In genomic region chr2:3737128-3737527, GRCh38 we compare ENCODE assay signal across 31 cellular contexts. TPM values are rescaled to one million over a fixed set of nuclear protein-coding genes. Genes with fewer than 3 reads are reported as not detected.
"Had no signal": no experiment of that assay in that cellular context is flagged by ENCODE, and none has a peak within 500 bp of the region (broad histone marks: within the 10 kb centered on the region; RNA-seq: fewer than 3 reads in every experiment).

No MANE protein-coding gene starts in this region.

- DNase-seq: dermis blood vessel endothelial cell; dorsolateral prefrontal cortex; effector CD8-positive, alpha-beta T cell; effector memory CD8-positive, alpha-beta T cell; esophagus squamous epithelium; foreskin fibroblast; foreskin melanocyte; gastrocnemius medialis; glutamatergic neuron; head of caudate nucleus; heart right ventricle; hypothalamus; immature natural killer cell; left cardiac atrium; left lung; left ventricle myocardium superior; lower lobe of right lung; mesenchymal stem cell; mucosa of descending colon had no signal

- H3K27ac ChIP-seq: coronary artery, dorsolateral prefrontal cortex, esophagus squamous epithelium, gastrocnemius medialis, heart right ventricle, hepatocyte, left lung, lower lobe of right lung had no signal

- H3K4me1 ChIP-seq: esophagus squamous epithelium, gastrocnemius medialis, heart right ventricle, left lung, lower lobe of right lung had no signal

- ATAC-seq: effector memory CD8-positive, alpha-beta T cell; gastrocnemius medialis; heart right ventricle; left cardiac atrium; left lung; left ventricle myocardium superior; lower lobe of right lung; mucosa of descending colon had no signal

- H3K9me3 Mint-ChIP-seq: effector memory CD8-positive, alpha-beta T cell; immature natural killer cell; mesothelial cell of epicardium had no signal

- H3K4me1 Mint-ChIP-seq: immature natural killer cell, mesothelial cell of epicardium had no signal

- H3K27ac Mint-ChIP-seq: effector memory CD8-positive, alpha-beta T cell; immature natural killer cell; mesothelial cell of epicardium had no signal

- H3K27me3 ChIP-seq: gastrocnemius medialis, hepatocyte, left lung had no signal

- H3K36me3 Mint-ChIP-seq: immature natural killer cell, mesothelial cell of epicardium had no signal

- H3K4me3 Mint-ChIP-seq: effector memory CD8-positive, alpha-beta T cell; immature natural killer cell; mesothelial cell of epicardium had no signal

- H3K9me3 ChIP-seq: esophagus squamous epithelium, gastrocnemius medialis, heart right ventricle, left lung, lower lobe of right lung, mucosa of descending colon had no signal

- H3K4me3 ChIP-seq: coronary artery, dorsolateral prefrontal cortex, esophagus squamous epithelium, gastrocnemius medialis, heart right ventricle, hepatocyte, left lung, lower lobe of right lung, mucosa of descending colon had no signal

- H3K36me3 ChIP-seq: esophagus squamous epithelium, gastrocnemius medialis, heart right ventricle, left lung, lower lobe of right lung had no signal

RNA-seq across cellular contexts. Expression of gene DCDC2C, which starts 33.8 kb away (rescaled TPM):
- total RNA-seq: cerebellum, endothelial cell of umbilical vein, epithelial cell of proximal tubule, esophagus squamous epithelium, gastrocnemius medialis, glomerular endothelial cell, hepatocyte, kidney epithelial cell, left cardiac atrium, left lung, left ventricle myocardium superior, lower lobe of right lung, lung microvascular endothelial cell, mesenteric fat pad, mesothelial cell of epicardium, myocyte had no signal
- polyA plus RNA-seq: endothelial cell of umbilical vein, heart right ventricle, hepatocyte, immature natural killer cell, keratinocyte had no signal
